Comparison of ENCODE assay signal across 8 cellular contexts in genomic region chr1:19432943-19433609, GRCh38. TPM values are rescaled to one million over a fixed set of nuclear protein-coding genes. Genes with fewer than 3 reads are reported as not detected.
DNase-seq lines count a peak whose midpoint lies in the region; ATAC-seq and TF ChIP-seq lines count a peak whose summit lies in the region.

No MANE protein-coding gene starts in this region.

- H3K27me3 ChIP-seq in dorsolateral prefrontal cortex (no peaks in the 10 kb centered on the region), gastrocnemius medialis (no peaks in the 10 kb centered on the region)

- H3K36me3 ChIP-seq in gastrocnemius medialis, result no peaks in the 10 kb centered on the region

- TF ChIP-seq POLR2A in gastrocnemius medialis (IDR thresholded peaks at IDR 0.05), result no peak

- peak; percentile 69 to 79 for ATAC-seq in gastrocnemius medialis
- no peak for ATAC-seq in GM21717 (IDR thresholded peaks at IDR 0.05; ENCODE audit: unreplicated experiment)
- no peak for ATAC-seq in GM18517 (IDR thresholded peaks at IDR 0.05; ENCODE audit: unreplicated experiment)

- H3K9me3 ChIP-seq in gastrocnemius medialis, result no peaks in the 10 kb centered on the region

- intact Hi-C loops in dorsolateral prefrontal cortex (cut with DNase I) (loop anchor here in 1 of 2 donors (10.0 kb wide), 1 partner anchor 52 kb away; the partner anchor contains the start of gene CAPZB), gastrocnemius medialis (cut with DNase I; ENCODE audit: low total_unique reads) (loop anchor here (10.0 kb wide), 1 partner anchor 228 kb away; no protein-coding TSS in a partner anchor)

- TF ChIP-seq CTCF in dorsolateral prefrontal cortex (IDR thresholded peaks at IDR 0.05 in 54 of 56, conservative IDR thresholded peaks at IDR 0.05 in 2 of 56; ENCODE audit: low read depth in 1 of 56, partially characterized antibody in 56 of 56) (no peak), gastrocnemius medialis (IDR thresholded peaks at IDR 0.05 in 4 of 5, conservative IDR thresholded peaks at IDR 0.05 in 1 of 5) (no peak)

- DNase-seq in D341Med (ENCODE audit: low spot score) (peak; percentile 55), NCI-H2227 treated with DMSO at 0.1 percent for 48 hours (lab: John Stamatoyannopoulos, UW) (peak; percentile 56), dorsolateral prefrontal cortex (no peak), gastrocnemius medialis (peak; percentile 74 to 80), NCI-H2107 treated with DMSO at 0.1 percent for 48 hours (lab: John Stamatoyannopoulos, UW; ENCODE audit: unreplicated experiment) (no peak), DMS79 treated with DMSO at 0.1 percent for 48 hours (lab: John Stamatoyannopoulos, UW) (no peak)

- in situ Hi-C loops in gastrocnemius medialis (cut with MboI; ENCODE audit: low sequenced_read_pairs in 4 of 4), result no loop called here

- H3K4me3 ChIP-seq in dorsolateral prefrontal cortex (no peak overlapping the region), gastrocnemius medialis (no peak overlapping the region)

- H3K27ac ChIP-seq in dorsolateral prefrontal cortex (peak overlapping the region in 36 of 59 donors; percentile 1 to 90 (median 73)), gastrocnemius medialis (peak overlapping the region; percentile 80 to 89 (median 84))

- H3K4me1 ChIP-seq in gastrocnemius medialis, result peaks cover 90 to 95% of the 10 kb centered on the region in 2 donors

RNA-seq across cellular contexts. Expression of gene CAPZB, which starts 52.3 kb away (rescaled TPM):
- total RNA-seq in dorsolateral prefrontal cortex, result 100 to 1,000 TPM; 118 to 250 (median 198) TPM
- total RNA-seq in gastrocnemius medialis, result 10 to 100 TPM; 48.6 to 93.8 (median 74.9) TPM

Comparison
In these comparisons a context has a peak if more than half of its experiments do, and no peak if none do; other contexts are left out.
1. DNase-seq: peak in D341Med (single experiment), NCI-H2227 treated with DMSO at 0.1 percent for 48 hours (single experiment) and gastrocnemius medialis (2 of 2); none in dorsolateral prefrontal cortex (0 of 10), NCI-H2107 treated with DMSO at 0.1 percent for 48 hours (single experiment) and DMS79 treated with DMSO at 0.1 percent for 48 hours (single experiment).
2. ATAC-seq: peak in gastrocnemius medialis (2 of 2); none in GM21717 (single experiment) and GM18517 (single experiment).